1 cellular context compared by ENCODE assay signal in the genomic region with DNA sequence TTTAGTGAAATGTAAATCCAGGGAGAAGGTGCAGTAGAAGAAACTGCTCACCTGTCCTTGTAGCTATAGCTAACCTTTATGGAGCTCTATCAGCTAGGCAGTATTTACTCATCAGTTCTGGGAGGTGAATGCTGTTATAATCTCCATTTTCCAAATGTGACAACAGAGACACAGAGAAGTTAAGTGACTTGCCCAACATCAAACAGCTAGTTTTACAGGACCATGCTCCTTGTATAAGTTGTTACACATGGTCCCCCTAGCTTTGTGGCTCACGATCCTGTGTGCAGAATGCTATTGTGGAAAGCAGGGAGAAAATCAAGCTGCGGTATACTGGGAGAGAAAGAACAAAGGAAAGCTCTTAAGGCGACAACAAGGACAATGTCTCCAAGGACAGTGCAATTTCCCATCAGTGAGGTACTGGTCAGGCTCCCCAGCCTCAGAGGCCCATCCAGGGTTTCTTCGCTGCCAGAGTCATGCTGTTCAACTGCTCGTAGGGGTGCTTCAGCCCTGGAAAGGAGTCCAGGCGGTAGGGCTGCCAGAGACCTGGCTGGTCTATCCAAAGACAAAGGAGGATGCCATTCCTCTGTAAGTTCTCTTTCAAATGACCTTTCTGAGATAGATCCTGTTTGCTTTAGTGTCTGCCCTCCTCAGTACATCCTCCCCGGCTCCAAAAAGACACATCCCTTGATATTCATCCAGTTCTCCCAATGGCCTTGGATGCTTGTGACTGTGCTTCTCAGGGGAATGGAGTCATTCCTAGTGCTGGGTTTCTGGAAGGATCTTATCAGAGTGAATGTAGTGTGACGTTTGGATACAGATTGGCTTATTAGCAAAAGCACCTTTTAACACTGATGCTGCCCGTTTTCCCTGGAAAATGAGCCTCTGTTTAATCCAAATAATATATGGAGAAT.
TF ChIP-seq lines count a peak whose summit lies in the region.

No MANE protein-coding gene starts in this region.

TF ChIP-seq in GM12878, 131 proteins besides CTCF, POLR2A, EP300 and RAD21:
- TF ChIP-seq IKZF1 (conservative IDR thresholded peaks at IDR 0.05) (no peak), YBX1 (IDR thresholded peaks at IDR 0.05) (no peak), ZBTB4 (CRISPR knock-in tag; IDR thresholded peaks at IDR 0.05) (no peak), NFXL1 (IDR thresholded peaks at IDR 0.05; ENCODE audit: borderline replicate concordance) (no peak), RFX5 (IDR thresholded peaks at IDR 0.05; ENCODE audit: low read depth, low read length) (no peak), FOS (IDR thresholded peaks at IDR 0.05; ENCODE audit: borderline replicate concordance, extremely low read depth, insufficient read length) (no peak), MEF2B (IDR thresholded peaks at IDR 0.05; ENCODE audit: partially characterized antibody, poor library complexity, severe bottlenecking) (no peak), CHD2 (IDR thresholded peaks at IDR 0.05; ENCODE audit: borderline replicate concordance, low read depth, low read length) (no peak), NBN (IDR thresholded peaks at IDR 0.05) (no peak), RBBP5 (conservative IDR thresholded peaks at IDR 0.05) (no peak), USF2 (IDR thresholded peaks at IDR 0.05; ENCODE audit: borderline replicate concordance, low read depth, low read length) (no peak), IRF5 (IDR thresholded peaks at IDR 0.05; ENCODE audit: borderline replicate concordance) (no peak), SIN3A (IDR thresholded peaks at IDR 0.05; ENCODE audit: low read depth, low read length) (no peak)
- TF ChIP-seq, protein P1, sequence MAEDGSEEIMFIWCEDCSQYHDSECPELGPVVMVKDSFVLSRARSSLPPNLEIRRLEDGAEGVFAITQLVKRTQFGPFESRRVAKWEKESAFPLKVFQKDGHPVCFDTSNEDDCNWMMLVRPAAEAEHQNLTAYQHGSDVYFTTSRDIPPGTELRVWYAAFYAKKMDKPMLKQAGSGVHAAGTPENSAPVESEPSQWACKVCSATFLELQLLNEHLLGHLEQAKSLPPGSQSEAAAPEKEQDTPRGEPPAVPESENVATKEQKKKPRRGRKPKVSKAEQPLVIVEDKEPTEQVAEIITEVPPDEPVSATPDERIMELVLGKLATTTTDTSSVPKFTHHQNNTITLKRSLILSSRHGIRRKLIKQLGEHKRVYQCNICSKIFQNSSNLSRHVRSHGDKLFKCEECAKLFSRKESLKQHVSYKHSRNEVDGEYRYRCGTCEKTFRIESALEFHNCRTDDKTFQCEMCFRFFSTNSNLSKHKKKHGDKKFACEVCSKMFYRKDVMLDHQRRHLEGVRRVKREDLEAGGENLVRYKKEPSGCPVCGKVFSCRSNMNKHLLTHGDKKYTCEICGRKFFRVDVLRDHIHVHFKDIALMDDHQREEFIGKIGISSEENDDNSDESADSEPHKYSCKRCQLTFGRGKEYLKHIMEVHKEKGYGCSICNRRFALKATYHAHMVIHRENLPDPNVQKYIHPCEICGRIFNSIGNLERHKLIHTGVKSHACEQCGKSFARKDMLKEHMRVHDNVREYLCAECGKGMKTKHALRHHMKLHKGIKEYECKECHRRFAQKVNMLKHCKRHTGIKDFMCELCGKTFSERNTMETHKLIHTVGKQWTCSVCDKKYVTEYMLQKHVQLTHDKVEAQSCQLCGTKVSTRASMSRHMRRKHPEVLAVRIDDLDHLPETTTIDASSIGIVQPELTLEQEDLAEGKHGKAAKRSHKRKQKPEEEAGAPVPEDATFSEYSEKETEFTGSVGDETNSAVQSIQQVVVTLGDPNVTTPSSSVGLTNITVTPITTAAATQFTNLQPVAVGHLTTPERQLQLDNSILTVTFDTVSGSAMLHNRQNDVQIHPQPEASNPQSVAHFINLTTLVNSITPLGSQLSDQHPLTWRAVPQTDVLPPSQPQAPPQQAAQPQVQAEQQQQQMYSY (CRISPR knock-in tag; IDR thresholded peaks at IDR 0.05), result no peak
- TF ChIP-seq, protein P2, sequence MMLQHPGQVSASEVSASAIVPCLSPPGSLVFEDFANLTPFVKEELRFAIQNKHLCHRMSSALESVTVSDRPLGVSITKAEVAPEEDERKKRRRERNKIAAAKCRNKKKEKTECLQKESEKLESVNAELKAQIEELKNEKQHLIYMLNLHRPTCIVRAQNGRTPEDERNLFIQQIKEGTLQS (IDR thresholded peaks at IDR 0.05; ENCODE audit: borderline replicate concordance, extremely low read depth, low read depth, low read length), result no peak
- TF ChIP-seq, protein P3, sequence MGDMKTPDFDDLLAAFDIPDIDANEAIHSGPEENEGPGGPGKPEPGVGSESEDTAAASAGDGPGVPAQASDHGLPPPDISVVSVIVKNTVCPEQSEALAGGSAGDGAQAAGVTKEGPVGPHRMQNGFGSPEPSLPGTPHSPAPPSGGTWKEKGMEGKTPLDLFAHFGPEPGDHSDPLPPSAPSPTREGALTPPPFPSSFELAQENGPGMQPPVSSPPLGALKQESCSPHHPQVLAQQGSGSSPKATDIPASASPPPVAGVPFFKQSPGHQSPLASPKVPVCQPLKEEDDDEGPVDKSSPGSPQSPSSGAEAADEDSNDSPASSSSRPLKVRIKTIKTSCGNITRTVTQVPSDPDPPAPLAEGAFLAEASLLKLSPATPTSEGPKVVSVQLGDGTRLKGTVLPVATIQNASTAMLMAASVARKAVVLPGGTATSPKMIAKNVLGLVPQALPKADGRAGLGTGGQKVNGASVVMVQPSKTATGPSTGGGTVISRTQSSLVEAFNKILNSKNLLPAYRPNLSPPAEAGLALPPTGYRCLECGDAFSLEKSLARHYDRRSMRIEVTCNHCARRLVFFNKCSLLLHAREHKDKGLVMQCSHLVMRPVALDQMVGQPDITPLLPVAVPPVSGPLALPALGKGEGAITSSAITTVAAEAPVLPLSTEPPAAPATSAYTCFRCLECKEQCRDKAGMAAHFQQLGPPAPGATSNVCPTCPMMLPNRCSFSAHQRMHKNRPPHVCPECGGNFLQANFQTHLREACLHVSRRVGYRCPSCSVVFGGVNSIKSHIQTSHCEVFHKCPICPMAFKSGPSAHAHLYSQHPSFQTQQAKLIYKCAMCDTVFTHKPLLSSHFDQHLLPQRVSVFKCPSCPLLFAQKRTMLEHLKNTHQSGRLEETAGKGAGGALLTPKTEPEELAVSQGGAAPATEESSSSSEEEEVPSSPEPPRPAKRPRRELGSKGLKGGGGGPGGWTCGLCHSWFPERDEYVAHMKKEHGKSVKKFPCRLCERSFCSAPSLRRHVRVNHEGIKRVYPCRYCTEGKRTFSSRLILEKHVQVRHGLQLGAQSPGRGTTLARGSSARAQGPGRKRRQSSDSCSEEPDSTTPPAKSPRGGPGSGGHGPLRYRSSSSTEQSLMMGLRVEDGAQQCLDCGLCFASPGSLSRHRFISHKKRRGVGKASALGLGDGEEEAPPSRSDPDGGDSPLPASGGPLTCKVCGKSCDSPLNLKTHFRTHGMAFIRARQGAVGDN (IDR thresholded peaks at IDR 0.05), result no peak
- TF ChIP-seq, protein P4, sequence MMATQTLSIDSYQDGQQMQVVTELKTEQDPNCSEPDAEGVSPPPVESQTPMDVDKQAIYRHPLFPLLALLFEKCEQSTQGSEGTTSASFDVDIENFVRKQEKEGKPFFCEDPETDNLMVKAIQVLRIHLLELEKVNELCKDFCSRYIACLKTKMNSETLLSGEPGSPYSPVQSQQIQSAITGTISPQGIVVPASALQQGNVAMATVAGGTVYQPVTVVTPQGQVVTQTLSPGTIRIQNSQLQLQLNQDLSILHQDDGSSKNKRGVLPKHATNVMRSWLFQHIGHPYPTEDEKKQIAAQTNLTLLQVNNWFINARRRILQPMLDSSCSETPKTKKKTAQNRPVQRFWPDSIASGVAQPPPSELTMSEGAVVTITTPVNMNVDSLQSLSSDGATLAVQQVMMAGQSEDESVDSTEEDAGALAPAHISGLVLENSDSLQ (IDR thresholded peaks at IDR 0.05), result no peak
- TF ChIP-seq, protein P5, sequence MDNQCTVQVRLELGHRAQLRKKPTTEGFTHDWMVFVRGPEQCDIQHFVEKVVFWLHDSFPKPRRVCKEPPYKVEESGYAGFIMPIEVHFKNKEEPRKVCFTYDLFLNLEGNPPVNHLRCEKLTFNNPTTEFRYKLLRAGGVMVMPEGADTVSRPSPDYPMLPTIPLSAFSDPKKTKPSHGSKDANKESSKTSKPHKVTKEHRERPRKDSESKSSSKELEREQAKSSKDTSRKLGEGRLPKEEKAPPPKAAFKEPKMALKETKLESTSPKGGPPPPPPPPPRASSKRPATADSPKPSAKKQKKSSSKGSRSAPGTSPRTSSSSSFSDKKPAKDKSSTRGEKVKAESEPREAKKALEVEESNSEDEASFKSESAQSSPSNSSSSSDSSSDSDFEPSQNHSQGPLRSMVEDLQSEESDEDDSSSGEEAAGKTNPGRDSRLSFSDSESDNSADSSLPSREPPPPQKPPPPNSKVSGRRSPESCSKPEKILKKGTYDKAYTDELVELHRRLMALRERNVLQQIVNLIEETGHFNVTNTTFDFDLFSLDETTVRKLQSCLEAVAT (IDR thresholded peaks at IDR 0.05), result no peak
